In the genomic region with DNA sequence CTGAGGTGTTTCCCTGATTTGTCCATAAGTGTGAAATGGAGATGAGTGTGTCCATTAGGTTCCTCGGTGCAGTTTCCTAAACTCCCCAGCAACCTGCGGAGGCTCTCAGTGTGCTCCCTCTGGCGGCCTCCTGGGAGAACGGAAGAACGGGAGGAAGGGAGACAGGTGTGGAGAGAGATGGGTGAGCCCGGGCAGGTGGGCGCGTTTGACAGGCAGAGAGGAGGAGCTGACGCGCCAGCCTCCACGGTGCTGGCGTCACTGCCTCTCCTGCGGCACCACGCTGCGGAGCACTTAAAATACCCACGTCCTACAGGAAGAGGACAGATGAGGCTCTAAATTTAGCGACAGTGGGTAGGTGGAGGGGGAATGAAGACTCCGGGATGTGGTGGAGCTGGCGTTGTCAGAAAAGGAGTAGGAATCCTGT, we compare ENCODE assay signal across 10 cellular contexts. TPM values are rescaled to one million over a fixed set of nuclear protein-coding genes. Genes with fewer than 3 reads are reported as not detected.
DNase-seq lines count a peak whose midpoint lies in the region; ATAC-seq, FAIRE-seq and TF ChIP-seq lines count a peak whose summit lies in the region.
"Had no signal": no experiment of that assay in that cellular context is flagged by ENCODE, and none has a peak within 500 bp of the region (broad histone marks: within the 10 kb centered on the region; RNA-seq: fewer than 3 reads in every experiment).

No MANE protein-coding gene starts in this region.

- H3K27me3 ChIP-seq in SK-N-SH (ENCODE audit: insufficient read depth) = no peaks in the 10 kb centered on the region; the same call in 1 of the 2 replicates

- no peaks in the 10 kb centered on the region for H4K20me1 ChIP-seq in SK-N-SH (ENCODE audit: insufficient read depth)
- H4K20me1 ChIP-seq: BLaER1 treated with 17β-estradiol and CSF1 and Interleukin-3, amounts not matched to agents 10 nM and 100 nM had no signal

- no peak for TF ChIP-seq EP300 in SK-N-SH (IDR thresholded peaks at IDR 0.05; ENCODE audit: borderline replicate concordance in 1 of 2, low read depth in 1 of 2, low read length in 1 of 2)

- intact Hi-C loops in kidney (cut with DNase I) = no loop called here

- 43% methylated on average over 18 of the region's 19 CpGs for WGBS in SK-N-SH (ENCODE audit: low lambda C conversion rate)

- H2AFZ ChIP-seq in SK-N-SH (ENCODE audit: low read depth) = no peak overlapping the region

- H3K4me1 ChIP-seq in SK-N-SH (ENCODE audit: control insufficient read depth in 1 of 2, insufficient read depth in 2 of 2, low read depth in 1 of 2, low read length in 1 of 2) (peaks cover 0 to 15% of the 10 kb centered on the region in 2 experiments; a peak in 1 of 4 replicates), kidney (ENCODE audit: control insufficient read depth in 1 of 2, insufficient read depth in 1 of 2, low read depth in 1 of 2, low read length in 2 of 2) (peaks cover 3 to 7% of the 10 kb centered on the region in 2 donors)

- FAIRE-seq in kidney (lab: Jason Lieb, UNC) = no peak

- POLR2A ChIA-PET in SK-N-SH (lab: Yijun Ruan, JAX) = no interaction called here

- H3K79me2 ChIP-seq in SK-N-SH (ENCODE audit: insufficient read depth) = no peaks in the 10 kb centered on the region

- H3K9me3 ChIP-seq in SK-N-SH = peaks cover 9% of the 10 kb centered on the region; the same call in 1 of the 2 replicates
- no peaks in the 10 kb centered on the region for H3K9me3 ChIP-seq in kidney (ENCODE audit: control insufficient read depth in 1 of 2, low read length in 2 of 2)

- TF ChIP-seq RAD21 in SK-N-SH (IDR thresholded peaks at IDR 0.05; ENCODE audit: low read length) = no peak

- no peaks in the 10 kb centered on the region for H3F3A ChIP-seq in SK-N-SH (replicated peaks; ENCODE audit: insufficient read depth)

- DNase-seq in SK-N-SH (no peak), NCI-H460 (ENCODE audit: extremely low read depth, low read depth) (peak; percentile 12), astrocyte of the hippocampus (ENCODE audit: low read depth, low spot score) (peak; percentile 11), kidney (no peak), NCI-H226 (no peak)
- DNase-seq in stimulated activated CD4-positive, alpha-beta T cell treated with anti-CD3 and anti-CD28 coated beads, Interleukin-4, amount 100 ng/mL, for 48 hours (ENCODE audit: low read depth in 2 of 2) = peak; percentile 6 to 23
- DNase-seq: activated B cell treated with CpG ODN at 0.5 μM for 24 hours had no signal

- no peak overlapping the region for H3K9ac ChIP-seq in SK-N-SH
- no peak overlapping the region for H3K9ac ChIP-seq in kidney (ENCODE audit: low read length in 2 of 2)
- H3K9ac ChIP-seq: BLaER1 treated with 17β-estradiol and CSF1 and Interleukin-3, amounts not matched to agents 10 nM and 100 nM had no signal

- H3K27ac ChIP-seq in SK-N-SH (ENCODE audit: low read depth in 2 of 2, low read length in 1 of 2) (no peak overlapping the region), kidney (ENCODE audit: low read depth in 2 of 2, low read length in 2 of 2) (peak overlapping the region in 1 of 2 donors; percentile 16)
- H3K27ac ChIP-seq: BLaER1 treated with 17β-estradiol and CSF1 and Interleukin-3, amounts not matched to agents 10 nM and 100 nM had no signal

- ATAC-seq in SK-N-SH treated with all-trans-retinoic acid at 6 μM for 48 hours (peak; percentile 65), GM18858 (IDR thresholded peaks at IDR 0.05; ENCODE audit: unreplicated experiment) (no peak)

- TF ChIP-seq CTCF in SK-N-SH (IDR thresholded peaks at IDR 0.05) (no peak; the same call in 1 of the 2 replicates), kidney (IDR thresholded peaks at IDR 0.05; ENCODE audit: borderline replicate concordance, extremely low read depth, insufficient read depth) (peak; percentile 55)

- H3K36me3 ChIP-seq in SK-N-SH (replicated peaks in 1 of 2; ENCODE audit: control insufficient read depth in 1 of 2, insufficient read depth in 2 of 2, low read length in 1 of 2) (no peaks in the 10 kb centered on the region), kidney (ENCODE audit: control insufficient read depth in 1 of 2, insufficient read depth in 2 of 2, low read length in 2 of 2) (no peaks in the 10 kb centered on the region)

- H3K4me2 ChIP-seq in SK-N-SH = no peak overlapping the region

- H3K4me3 ChIP-seq in SK-N-SH (ENCODE audit: low read depth in 2 of 2, low read length in 1 of 2) = no peak overlapping the region
- H3K4me3 ChIP-seq in kidney (ENCODE audit: low read length in 2 of 2) = peak overlapping the region; percentile 45 to 50
- H3K4me3 ChIP-seq: BLaER1 treated with 17β-estradiol and CSF1 and Interleukin-3, amounts not matched to agents 10 nM and 100 nM had no signal

- H3K9me2 ChIP-seq in SK-N-SH = no peaks in the 10 kb centered on the region

- CTCF ChIA-PET in SK-N-SH (lab: Yijun Ruan, JAX) = interaction anchor here (0.6 to 5.6 kb wide), 13 partner anchors 9 to 52 kb away, joined by 3 to 37 read pairs (median 4); a partner anchor contains a TSS

TF ChIP-seq in SK-N-SH treated with all-trans-retinoic acid at 6 μM for 48 hours, 23 proteins besides CTCF, POLR2A, EP300 and RAD21 (continues in another document):
- TF ChIP-seq, protein P1, sequence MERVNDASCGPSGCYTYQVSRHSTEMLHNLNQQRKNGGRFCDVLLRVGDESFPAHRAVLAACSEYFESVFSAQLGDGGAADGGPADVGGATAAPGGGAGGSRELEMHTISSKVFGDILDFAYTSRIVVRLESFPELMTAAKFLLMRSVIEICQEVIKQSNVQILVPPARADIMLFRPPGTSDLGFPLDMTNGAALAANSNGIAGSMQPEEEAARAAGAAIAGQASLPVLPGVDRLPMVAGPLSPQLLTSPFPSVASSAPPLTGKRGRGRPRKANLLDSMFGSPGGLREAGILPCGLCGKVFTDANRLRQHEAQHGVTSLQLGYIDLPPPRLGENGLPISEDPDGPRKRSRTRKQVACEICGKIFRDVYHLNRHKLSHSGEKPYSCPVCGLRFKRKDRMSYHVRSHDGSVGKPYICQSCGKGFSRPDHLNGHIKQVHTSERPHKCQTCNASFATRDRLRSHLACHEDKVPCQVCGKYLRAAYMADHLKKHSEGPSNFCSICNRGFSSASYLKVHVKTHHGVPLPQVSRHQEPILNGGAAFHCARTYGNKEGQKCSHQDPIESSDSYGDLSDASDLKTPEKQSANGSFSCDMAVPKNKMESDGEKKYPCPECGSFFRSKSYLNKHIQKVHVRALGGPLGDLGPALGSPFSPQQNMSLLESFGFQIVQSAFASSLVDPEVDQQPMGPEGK (CRISPR knock-in tag; IDR thresholded peaks at IDR 0.05; ENCODE audit: borderline replicate concordance) = no peak

TF ChIP-seq in SK-N-SH, 30 proteins besides CTCF, POLR2A, EP300 and RAD21:
- no peak for TF ChIP-seq NFIC (IDR thresholded peaks at IDR 0.05; ENCODE audit: borderline replicate concordance)
- no peak for TF ChIP-seq EZH2phosphoT487 (IDR thresholded peaks at IDR 0.05; ENCODE audit: borderline replicate concordance, low read depth)
- TF ChIP-seq RXRA (IDR thresholded peaks at IDR 0.05; ENCODE audit: borderline replicate concordance, low read depth) = no peak
- TF ChIP-seq RCOR1 (IDR thresholded peaks at IDR 0.05; ENCODE audit: low read length) = no peak
- TF ChIP-seq TAF1 (IDR thresholded peaks at IDR 0.05; ENCODE audit: borderline replicate concordance, low read depth, low read length) = no peak
- TF ChIP-seq FOXJ3 (CRISPR knock-in tag; IDR thresholded peaks at IDR 0.05) = no peak
- no peak for TF ChIP-seq FOXM1 (IDR thresholded peaks at IDR 0.05; ENCODE audit: low read depth)
- TF ChIP-seq MXI1 (IDR thresholded peaks at IDR 0.05; ENCODE audit: low read depth, low read length) = no peak
- no peak for TF ChIP-seq ELF1 (IDR thresholded peaks at IDR 0.05)
- no peak for TF ChIP-seq FOSL2 (IDR thresholded peaks at IDR 0.05; ENCODE audit: borderline replicate concordance, low read depth)
- TF ChIP-seq YY1 (IDR thresholded peaks at IDR 0.05; ENCODE audit: low read depth) = no peak
- no peak for TF ChIP-seq JUND (IDR thresholded peaks at IDR 0.05)
TF ChIP-seq in SK-N-SH: peak in this region for 0.

RNA-seq across cellular contexts. Expression of a gene that starts 26.8 kb away (rescaled TPM):
- 21.6 and 22.6 TPM in 2 replicates for polyA plus RNA-seq in SK-N-SH (2012; rRNA removed)
- polyA plus RNA-seq in SK-N-SH (2012; cell fraction: cytosol; rRNA removed) = 18.1 and 20.7 TPM in 2 replicates
- 34.3 and 38.7 TPM in 2 replicates for polyA plus RNA-seq in SK-N-SH (2012; cell fraction: nucleus; rRNA removed)
- total RNA-seq in NCI-H460 (2014; rRNA removed; shearing (Covaris generic)) = 8.9 and 13.9 TPM in 2 replicates
- polyA plus RNA-seq in NCI-H460 (2014; cell fraction: nucleus; rRNA removed) = 20.0 and 66.8 TPM in 2 replicates
- total RNA-seq in kidney = 42.3 TPM
- 30.8 TPM for polyA plus RNA-seq in kidney (ENCODE audit: insufficient read depth, low read depth, low replicate concordance)

RNA-seq across cellular contexts. Expression of a gene that starts 32.5 kb away (rescaled TPM):
- 12.7 and 12.9 TPM in 2 replicates for polyA plus RNA-seq in SK-N-SH (2012; rRNA removed)
- polyA plus RNA-seq in SK-N-SH (2012; cell fraction: cytosol; rRNA removed) = 7.2 and 8.7 TPM in 2 replicates
- 34.7 and 40.9 TPM in 2 replicates for polyA plus RNA-seq in SK-N-SH (2012; cell fraction: nucleus; rRNA removed)
- 5.2 and 6.4 TPM in 2 replicates for total RNA-seq in NCI-H460 (2014; rRNA removed; shearing (Covaris generic))
- polyA plus RNA-seq in NCI-H460 (2014; cell fraction: nucleus; rRNA removed) = 24.2 and 51.9 TPM in 2 replicates
- 64.2 TPM for total RNA-seq in kidney
- polyA plus RNA-seq in kidney (ENCODE audit: insufficient read depth, low read depth, low replicate concordance) = 33.0 TPM

RNA-seq across cellular contexts. Expression of a gene that starts 34.0 kb away (rescaled TPM):
- polyA plus RNA-seq in SK-N-SH (2012; rRNA removed) (0.06 and 0.12 TPM in 2 replicates), kidney (ENCODE audit: insufficient read depth, low read depth, low replicate concordance) (609 TPM)
- polyA plus RNA-seq in SK-N-SH (2012; cell fraction: cytosol; rRNA removed) = 0.08 and 0.22 TPM in 2 replicates
- 0.70 and 0.79 TPM in 2 replicates for polyA plus RNA-seq in SK-N-SH (2012; cell fraction: nucleus; rRNA removed)
- total RNA-seq in NCI-H460 (2014; rRNA removed; shearing (Covaris generic)) = not detected in 2 replicates
- not detected in 2 replicates for polyA plus RNA-seq in NCI-H460 (2014; cell fraction: nucleus; rRNA removed)
- 74.6 TPM for total RNA-seq in kidney
- total RNA-seq: activated B cell treated with CpG ODN at 0.5 μM for 24 hours had no signal

RNA-seq across cellular contexts. Expression of a gene that starts 53.7 kb away (rescaled TPM):
- 8.3 and 9.5 TPM in 2 replicates for polyA plus RNA-seq in SK-N-SH (2012; rRNA removed)
- polyA plus RNA-seq in SK-N-SH (2012; cell fraction: cytosol; rRNA removed) = 6.2 and 6.7 TPM in 2 replicates
- polyA plus RNA-seq in SK-N-SH (2012; cell fraction: nucleus; rRNA removed) = 19.7 and 20.2 TPM in 2 replicates
- 5.1 and 6.4 TPM in 2 replicates for total RNA-seq in NCI-H460 (2014; rRNA removed; shearing (Covaris generic))
- 8.3 and 33.5 TPM in 2 replicates for polyA plus RNA-seq in NCI-H460 (2014; cell fraction: nucleus; rRNA removed)
- 147 TPM for total RNA-seq in kidney
- polyA plus RNA-seq in kidney (ENCODE audit: insufficient read depth, low read depth, low replicate concordance) = 25.2 TPM

Comparison
In these comparisons a context has a peak if more than half of its experiments do, and no peak if none do; other contexts are left out.
1. DNase-seq: peak in NCI-H460 (single experiment), astrocyte of the hippocampus (single experiment) and stimulated activated CD4-positive, alpha-beta T cell treated with anti-CD3 and anti-CD28 coated beads, Interleukin-4, amount 100 ng/mL, for 48 hours (2 of 2); none in SK-N-SH (single experiment), kidney (single experiment) and NCI-H226 (single experiment).
2. H3K4me3 ChIP-seq: peak in kidney (2 of 2); none in SK-N-SH (0 of 2).
3. RNA of a gene that starts 34.0 kb away (total RNA-seq): 74.6 TPM in kidney (single experiment); not detected in NCI-H460; every median in the first group is over 10 times any median in the second.